Comparison of ENCODE assay signal across 1 cellular context in the genomic region with DNA sequence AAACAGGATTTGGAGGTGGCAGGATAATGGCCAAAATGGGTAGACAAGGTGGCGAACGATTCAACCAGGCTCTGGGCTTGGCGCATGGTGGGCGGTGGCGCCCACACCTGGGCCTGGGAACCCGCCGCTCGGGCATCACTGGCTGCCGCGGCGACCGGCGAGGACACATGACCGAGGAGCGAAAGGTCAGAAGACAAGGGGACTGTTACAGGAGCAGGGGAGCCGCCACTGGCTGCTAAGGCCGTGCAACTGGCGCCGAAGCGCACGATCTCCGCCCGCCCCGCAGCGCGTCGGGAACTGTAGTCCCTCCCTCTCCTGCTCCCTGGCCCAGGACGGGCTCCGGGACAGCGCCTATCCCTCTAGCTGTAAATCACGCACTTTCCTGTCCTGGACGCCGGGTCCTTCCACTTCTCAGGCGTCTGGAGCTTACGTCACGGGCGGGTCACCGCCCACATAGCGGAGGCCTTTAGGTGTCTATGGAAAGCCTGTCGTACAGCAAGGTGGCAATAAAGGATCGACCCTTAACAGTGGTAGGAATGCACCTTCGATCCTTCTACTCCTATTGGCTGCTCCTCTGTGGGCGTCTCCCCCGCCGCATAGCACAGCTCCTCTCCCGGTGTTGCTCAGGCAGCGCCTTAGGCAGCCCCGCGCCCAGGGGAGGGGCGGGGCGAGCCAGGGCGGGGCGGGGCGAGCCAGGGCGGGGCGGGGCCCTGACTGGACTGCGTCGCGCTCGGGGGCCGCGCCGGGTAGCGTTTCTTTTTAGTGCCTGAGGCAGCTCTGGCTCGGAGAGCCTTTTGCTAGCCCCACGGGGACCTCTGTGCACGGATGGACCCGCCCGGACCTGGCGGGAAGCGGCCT.
TF ChIP-seq lines count a peak whose summit lies in the region.

A gene with protein sequence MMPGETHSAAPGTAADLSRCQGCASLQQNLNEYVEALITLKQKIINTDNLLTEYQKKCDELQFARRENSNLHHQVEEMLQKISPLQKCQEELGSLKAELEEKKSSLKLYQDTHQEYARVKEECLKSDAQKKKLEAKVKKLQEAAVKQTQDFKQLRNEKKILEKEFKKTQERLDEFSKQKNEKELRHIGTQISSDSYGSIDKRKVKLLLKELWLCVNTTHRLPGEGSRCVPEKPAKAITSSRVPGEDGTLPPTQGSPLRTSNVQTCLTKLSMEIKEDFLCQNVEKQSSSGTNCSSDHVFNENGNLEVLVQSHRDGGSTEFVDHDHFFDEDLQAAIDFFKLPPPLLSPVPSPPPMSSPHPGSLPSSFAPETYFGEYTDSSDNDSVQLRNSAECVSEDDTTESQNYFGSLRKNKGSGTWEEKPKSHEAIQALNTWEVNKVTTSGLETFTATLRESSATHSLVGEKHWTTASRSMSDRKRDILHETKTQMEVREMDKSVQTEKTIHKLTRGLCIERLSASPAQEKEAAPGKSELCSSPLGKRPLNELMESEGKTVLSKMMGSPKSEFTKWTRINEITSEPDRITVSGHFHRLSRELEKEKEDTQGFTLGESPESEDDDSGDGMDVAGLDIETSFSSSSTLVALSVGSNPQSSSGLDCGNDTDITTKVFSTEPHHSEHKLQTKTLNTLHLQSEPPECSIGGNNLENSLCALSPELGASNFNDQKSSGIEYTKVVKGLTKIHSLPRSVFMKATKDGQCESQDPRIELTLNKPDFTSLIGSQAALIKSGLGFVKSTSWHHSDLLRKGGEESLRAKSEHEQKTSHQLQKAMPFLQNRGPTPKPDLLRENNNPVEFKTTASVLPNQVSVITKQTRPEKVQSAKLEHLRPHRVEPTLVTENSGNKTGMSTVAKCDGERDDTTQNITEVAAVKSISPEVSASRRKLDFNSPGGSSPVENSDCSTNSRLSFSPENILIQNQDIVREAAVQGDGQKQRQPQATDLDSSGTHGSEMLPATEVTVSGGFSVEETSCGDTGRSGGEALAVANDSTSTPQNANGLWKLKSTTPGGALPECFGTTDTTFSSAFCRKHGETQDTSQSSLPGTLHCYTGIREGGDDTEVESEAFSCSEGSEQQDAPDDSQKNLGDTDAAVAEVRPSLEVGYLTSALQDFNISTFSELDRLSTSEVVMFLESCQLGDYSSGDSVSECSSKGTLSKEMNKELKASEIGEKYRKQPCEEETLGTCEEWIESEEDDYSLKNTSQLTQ (N-terminal part only) (plus strand): TSS at position 717 of the 858 bp plus-strand sequence. CDS start 239 bp downstream, outside the sequence.

TF ChIP-seq in K562, 482 proteins besides CTCF, POLR2A, EP300 and RAD21 (continued from another document and continues in another):
- TF ChIP-seq, protein P1, sequence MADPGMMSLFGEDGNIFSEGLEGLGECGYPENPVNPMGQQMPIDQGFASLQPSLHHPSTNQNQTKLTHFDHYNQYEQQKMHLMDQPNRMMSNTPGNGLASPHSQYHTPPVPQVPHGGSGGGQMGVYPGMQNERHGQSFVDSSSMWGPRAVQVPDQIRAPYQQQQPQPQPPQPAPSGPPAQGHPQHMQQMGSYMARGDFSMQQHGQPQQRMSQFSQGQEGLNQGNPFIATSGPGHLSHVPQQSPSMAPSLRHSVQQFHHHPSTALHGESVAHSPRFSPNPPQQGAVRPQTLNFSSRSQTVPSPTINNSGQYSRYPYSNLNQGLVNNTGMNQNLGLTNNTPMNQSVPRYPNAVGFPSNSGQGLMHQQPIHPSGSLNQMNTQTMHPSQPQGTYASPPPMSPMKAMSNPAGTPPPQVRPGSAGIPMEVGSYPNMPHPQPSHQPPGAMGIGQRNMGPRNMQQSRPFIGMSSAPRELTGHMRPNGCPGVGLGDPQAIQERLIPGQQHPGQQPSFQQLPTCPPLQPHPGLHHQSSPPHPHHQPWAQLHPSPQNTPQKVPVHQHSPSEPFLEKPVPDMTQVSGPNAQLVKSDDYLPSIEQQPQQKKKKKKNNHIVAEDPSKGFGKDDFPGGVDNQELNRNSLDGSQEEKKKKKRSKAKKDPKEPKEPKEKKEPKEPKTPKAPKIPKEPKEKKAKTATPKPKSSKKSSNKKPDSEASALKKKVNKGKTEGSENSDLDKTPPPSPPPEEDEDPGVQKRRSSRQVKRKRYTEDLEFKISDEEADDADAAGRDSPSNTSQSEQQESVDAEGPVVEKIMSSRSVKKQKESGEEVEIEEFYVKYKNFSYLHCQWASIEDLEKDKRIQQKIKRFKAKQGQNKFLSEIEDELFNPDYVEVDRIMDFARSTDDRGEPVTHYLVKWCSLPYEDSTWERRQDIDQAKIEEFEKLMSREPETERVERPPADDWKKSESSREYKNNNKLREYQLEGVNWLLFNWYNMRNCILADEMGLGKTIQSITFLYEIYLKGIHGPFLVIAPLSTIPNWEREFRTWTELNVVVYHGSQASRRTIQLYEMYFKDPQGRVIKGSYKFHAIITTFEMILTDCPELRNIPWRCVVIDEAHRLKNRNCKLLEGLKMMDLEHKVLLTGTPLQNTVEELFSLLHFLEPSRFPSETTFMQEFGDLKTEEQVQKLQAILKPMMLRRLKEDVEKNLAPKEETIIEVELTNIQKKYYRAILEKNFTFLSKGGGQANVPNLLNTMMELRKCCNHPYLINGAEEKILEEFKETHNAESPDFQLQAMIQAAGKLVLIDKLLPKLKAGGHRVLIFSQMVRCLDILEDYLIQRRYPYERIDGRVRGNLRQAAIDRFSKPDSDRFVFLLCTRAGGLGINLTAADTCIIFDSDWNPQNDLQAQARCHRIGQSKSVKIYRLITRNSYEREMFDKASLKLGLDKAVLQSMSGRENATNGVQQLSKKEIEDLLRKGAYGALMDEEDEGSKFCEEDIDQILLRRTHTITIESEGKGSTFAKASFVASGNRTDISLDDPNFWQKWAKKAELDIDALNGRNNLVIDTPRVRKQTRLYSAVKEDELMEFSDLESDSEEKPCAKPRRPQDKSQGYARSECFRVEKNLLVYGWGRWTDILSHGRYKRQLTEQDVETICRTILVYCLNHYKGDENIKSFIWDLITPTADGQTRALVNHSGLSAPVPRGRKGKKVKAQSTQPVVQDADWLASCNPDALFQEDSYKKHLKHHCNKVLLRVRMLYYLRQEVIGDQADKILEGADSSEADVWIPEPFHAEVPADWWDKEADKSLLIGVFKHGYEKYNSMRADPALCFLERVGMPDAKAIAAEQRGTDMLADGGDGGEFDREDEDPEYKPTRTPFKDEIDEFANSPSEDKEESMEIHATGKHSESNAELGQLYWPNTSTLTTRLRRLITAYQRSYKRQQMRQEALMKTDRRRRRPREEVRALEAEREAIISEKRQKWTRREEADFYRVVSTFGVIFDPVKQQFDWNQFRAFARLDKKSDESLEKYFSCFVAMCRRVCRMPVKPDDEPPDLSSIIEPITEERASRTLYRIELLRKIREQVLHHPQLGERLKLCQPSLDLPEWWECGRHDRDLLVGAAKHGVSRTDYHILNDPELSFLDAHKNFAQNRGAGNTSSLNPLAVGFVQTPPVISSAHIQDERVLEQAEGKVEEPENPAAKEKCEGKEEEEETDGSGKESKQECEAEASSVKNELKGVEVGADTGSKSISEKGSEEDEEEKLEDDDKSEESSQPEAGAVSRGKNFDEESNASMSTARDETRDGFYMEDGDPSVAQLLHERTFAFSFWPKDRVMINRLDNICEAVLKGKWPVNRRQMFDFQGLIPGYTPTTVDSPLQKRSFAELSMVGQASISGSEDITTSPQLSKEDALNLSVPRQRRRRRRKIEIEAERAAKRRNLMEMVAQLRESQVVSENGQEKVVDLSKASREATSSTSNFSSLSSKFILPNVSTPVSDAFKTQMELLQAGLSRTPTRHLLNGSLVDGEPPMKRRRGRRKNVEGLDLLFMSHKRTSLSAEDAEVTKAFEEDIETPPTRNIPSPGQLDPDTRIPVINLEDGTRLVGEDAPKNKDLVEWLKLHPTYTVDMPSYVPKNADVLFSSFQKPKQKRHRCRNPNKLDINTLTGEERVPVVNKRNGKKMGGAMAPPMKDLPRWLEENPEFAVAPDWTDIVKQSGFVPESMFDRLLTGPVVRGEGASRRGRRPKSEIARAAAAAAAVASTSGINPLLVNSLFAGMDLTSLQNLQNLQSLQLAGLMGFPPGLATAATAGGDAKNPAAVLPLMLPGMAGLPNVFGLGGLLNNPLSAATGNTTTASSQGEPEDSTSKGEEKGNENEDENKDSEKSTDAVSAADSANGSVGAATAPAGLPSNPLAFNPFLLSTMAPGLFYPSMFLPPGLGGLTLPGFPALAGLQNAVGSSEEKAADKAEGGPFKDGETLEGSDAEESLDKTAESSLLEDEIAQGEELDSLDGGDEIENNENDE (IDR thresholded peaks at IDR 0.05; ENCODE audit: low read depth, low read length): no peak
- no peak; the same call in none of the 2 replicates for TF ChIP-seq KLF1 (tag; IDR thresholded peaks at IDR 0.05)
- TF ChIP-seq RBM34 (IDR thresholded peaks at IDR 0.05; ENCODE audit: borderline replicate concordance, insufficient read depth, low read length): no peak
- no peak for TF ChIP-seq RBM14 (IDR thresholded peaks at IDR 0.05; ENCODE audit: borderline replicate concordance, insufficient read depth, low read depth, low read length)
- TF ChIP-seq NFATC3 (IDR thresholded peaks at IDR 0.05): no peak
- TF ChIP-seq STAT5A (IDR thresholded peaks at IDR 0.05; ENCODE audit: borderline replicate concordance, low read length): peak; percentile 19; the same call in 1 of the 2 replicates
- TF ChIP-seq PURB (CRISPR knock-in tag; IDR thresholded peaks at IDR 0.05; ENCODE audit: low read depth): no peak
- no peak for TF ChIP-seq MEF2D (tag; conservative IDR thresholded peaks at IDR 0.05; ENCODE audit: low read depth)
- TF ChIP-seq NCOA2 (IDR thresholded peaks at IDR 0.05; ENCODE audit: partially characterized antibody in 2 of 2): peak in 1 of 2 experiments; percentile 99
- no peak for TF ChIP-seq MED1 (CRISPR knock-in tag; IDR thresholded peaks at IDR 0.05; ENCODE audit: borderline replicate concordance)
- no peak for TF ChIP-seq SREBF2 (CRISPR knock-in tag; IDR thresholded peaks at IDR 0.05)
- TF ChIP-seq, protein P2, sequence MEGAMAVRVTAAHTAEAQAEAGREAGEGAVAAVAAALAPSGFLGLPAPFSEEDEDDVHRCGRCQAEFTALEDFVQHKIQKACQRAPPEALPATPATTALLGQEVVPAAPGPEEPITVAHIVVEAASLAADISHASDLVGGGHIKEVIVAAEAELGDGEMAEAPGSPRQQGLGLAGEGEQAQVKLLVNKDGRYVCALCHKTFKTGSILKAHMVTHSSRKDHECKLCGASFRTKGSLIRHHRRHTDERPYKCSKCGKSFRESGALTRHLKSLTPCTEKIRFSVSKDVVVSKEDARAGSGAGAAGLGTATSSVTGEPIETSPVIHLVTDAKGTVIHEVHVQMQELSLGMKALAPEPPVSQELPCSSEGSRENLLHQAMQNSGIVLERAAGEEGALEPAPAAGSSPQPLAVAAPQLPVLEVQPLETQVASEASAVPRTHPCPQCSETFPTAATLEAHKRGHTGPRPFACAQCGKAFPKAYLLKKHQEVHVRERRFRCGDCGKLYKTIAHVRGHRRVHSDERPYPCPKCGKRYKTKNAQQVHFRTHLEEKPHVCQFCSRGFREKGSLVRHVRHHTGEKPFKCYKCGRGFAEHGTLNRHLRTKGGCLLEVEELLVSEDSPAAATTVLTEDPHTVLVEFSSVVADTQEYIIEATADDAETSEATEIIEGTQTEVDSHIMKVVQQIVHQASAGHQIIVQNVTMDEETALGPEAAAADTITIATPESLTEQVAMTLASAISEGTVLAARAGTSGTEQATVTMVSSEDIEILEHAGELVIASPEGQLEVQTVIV (CRISPR knock-in tag; IDR thresholded peaks at IDR 0.05; ENCODE audit: borderline replicate concordance): no peak
- no peak for TF ChIP-seq STAG1 (CRISPR knock-in tag; IDR thresholded peaks at IDR 0.05; ENCODE audit: borderline replicate concordance)
- peak; percentile 95 for TF ChIP-seq C11orf30 (IDR thresholded peaks at IDR 0.05; ENCODE audit: low read depth)
- TF ChIP-seq SMARCA5 (IDR thresholded peaks at IDR 0.05): no peak
- no peak for TF ChIP-seq PTRF (tag; IDR thresholded peaks at IDR 0.05)
- TF ChIP-seq SMAD2 (IDR thresholded peaks at IDR 0.05; ENCODE audit: low read depth, low read length): no peak
- TF ChIP-seq NFE2 (IDR thresholded peaks at IDR 0.05; ENCODE audit: low read depth): peak; percentile 98
- TF ChIP-seq, protein P3, sequence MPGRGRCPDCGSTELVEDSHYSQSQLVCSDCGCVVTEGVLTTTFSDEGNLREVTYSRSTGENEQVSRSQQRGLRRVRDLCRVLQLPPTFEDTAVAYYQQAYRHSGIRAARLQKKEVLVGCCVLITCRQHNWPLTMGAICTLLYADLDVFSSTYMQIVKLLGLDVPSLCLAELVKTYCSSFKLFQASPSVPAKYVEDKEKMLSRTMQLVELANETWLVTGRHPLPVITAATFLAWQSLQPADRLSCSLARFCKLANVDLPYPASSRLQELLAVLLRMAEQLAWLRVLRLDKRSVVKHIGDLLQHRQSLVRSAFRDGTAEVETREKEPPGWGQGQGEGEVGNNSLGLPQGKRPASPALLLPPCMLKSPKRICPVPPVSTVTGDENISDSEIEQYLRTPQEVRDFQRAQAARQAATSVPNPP (IDR thresholded peaks at IDR 0.05; ENCODE audit: borderline replicate concordance, insufficient read depth, insufficient read length): no peak
- TF ChIP-seq RHOXF2B (CRISPR knock-in tag; conservative IDR thresholded peaks at IDR 0.05): no peak
- peak; percentile 70 for TF ChIP-seq FOXJ2 (tag; IDR thresholded peaks at IDR 0.05)
- TF ChIP-seq, protein P4, sequence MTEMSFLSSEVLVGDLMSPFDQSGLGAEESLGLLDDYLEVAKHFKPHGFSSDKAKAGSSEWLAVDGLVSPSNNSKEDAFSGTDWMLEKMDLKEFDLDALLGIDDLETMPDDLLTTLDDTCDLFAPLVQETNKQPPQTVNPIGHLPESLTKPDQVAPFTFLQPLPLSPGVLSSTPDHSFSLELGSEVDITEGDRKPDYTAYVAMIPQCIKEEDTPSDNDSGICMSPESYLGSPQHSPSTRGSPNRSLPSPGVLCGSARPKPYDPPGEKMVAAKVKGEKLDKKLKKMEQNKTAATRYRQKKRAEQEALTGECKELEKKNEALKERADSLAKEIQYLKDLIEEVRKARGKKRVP (CRISPR knock-in tag; IDR thresholded peaks at IDR 0.05): no peak; the same call in 1 of the 2 replicates
- no peak for TF ChIP-seq KAT2B (IDR thresholded peaks at IDR 0.05; ENCODE audit: low read depth, low read length)
- TF ChIP-seq RBM17 (IDR thresholded peaks at IDR 0.05; ENCODE audit: borderline replicate concordance, low read depth, low read length): no peak
- TF ChIP-seq NBN (IDR thresholded peaks at IDR 0.05; ENCODE audit: low read depth): peak; percentile 80; the same call in 1 of the 2 replicates
- TF ChIP-seq ZNF766 (CRISPR knock-in tag; conservative IDR thresholded peaks at IDR 0.05): 0 out of 2 replicates have a peak, but pooled peaks have one; percentile 51
- no peak for TF ChIP-seq COPS2 (conservative IDR thresholded peaks at IDR 0.05)
- no peak for TF ChIP-seq THRAP3 (IDR thresholded peaks at IDR 0.05; ENCODE audit: borderline replicate concordance)
- no peak for TF ChIP-seq LCOR (CRISPR knock-in tag; IDR thresholded peaks at IDR 0.05)
- TF ChIP-seq GABPA (tag; conservative IDR thresholded peaks at IDR 0.05; ENCODE audit: low read depth): peak; percentile 49; the same call in 1 of the 2 replicates
- TF ChIP-seq ZEB2 (IDR thresholded peaks at IDR 0.05): peak; percentile 60; the same call in 1 of the 2 replicates
- TF ChIP-seq ZNF408 (CRISPR knock-in tag; IDR thresholded peaks at IDR 0.05; ENCODE audit: low read depth): no peak
- TF ChIP-seq ZNF589 (CRISPR knock-in tag; IDR thresholded peaks at IDR 0.05; ENCODE audit: low read depth): 0 out of 2 replicates have a peak, but pooled peaks have one; percentile 54
- TF ChIP-seq, protein P5, sequence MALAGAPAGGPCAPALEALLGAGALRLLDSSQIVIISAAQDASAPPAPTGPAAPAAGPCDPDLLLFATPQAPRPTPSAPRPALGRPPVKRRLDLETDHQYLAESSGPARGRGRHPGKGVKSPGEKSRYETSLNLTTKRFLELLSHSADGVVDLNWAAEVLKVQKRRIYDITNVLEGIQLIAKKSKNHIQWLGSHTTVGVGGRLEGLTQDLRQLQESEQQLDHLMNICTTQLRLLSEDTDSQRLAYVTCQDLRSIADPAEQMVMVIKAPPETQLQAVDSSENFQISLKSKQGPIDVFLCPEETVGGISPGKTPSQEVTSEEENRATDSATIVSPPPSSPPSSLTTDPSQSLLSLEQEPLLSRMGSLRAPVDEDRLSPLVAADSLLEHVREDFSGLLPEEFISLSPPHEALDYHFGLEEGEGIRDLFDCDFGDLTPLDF (CRISPR knock-in tag; IDR thresholded peaks at IDR 0.05): 0 out of 2 replicates have a peak, but pooled peaks have one; percentile 21
- no peak for TF ChIP-seq TRIM24 (IDR thresholded peaks at IDR 0.05)
- peak; percentile 70 for TF ChIP-seq GABPB1 (CRISPR knock-in tag; IDR thresholded peaks at IDR 0.05)
